ENCODE assay signal across 19 cellular contexts in genomic region chr12:16593546-16593945, GRCh38. TPM values are rescaled to one million over a fixed set of nuclear protein-coding genes. Genes with fewer than 3 reads are reported as not detected.
DNase-seq lines count a peak whose midpoint lies in the region; ATAC-seq and TF ChIP-seq lines count a peak whose summit lies in the region.
"Had no signal": no experiment of that assay in that cellular context is flagged by ENCODE, and none has a peak within 500 bp of the region (broad histone marks: within the 10 kb centered on the region; RNA-seq: fewer than 3 reads in every experiment).

No MANE protein-coding gene starts in this region.

- H3K9ac ChIP-seq in rectal smooth muscle tissue (ENCODE audit: low read length) = no peak overlapping the region

- H3K4me3 ChIP-seq in body of pancreas (no peak overlapping the region), rectal smooth muscle tissue (ENCODE audit: low read length) (no peak overlapping the region), thyroid gland (replicated peaks in 1 of 3) (no peak overlapping the region)

- H3K4me1 ChIP-seq in body of pancreas (peaks cover 24% of the 10 kb centered on the region), rectal smooth muscle tissue (ENCODE audit: control insufficient read depth, insufficient read depth, low read length) (peaks cover 15% of the 10 kb centered on the region), thyroid gland (peaks cover 21 to 25% of the 10 kb centered on the region in 2 donors)
- H3K4me1 ChIP-seq: Caco-2 had no signal

- peak overlapping the region; percentile 30 to 58 (median 48) for H3K27ac ChIP-seq in body of pancreas
- peak overlapping the region; percentile 62 for H3K27ac ChIP-seq in caudate nucleus (ENCODE audit: low read depth, low read length)
- H3K27ac ChIP-seq in rectal smooth muscle tissue (ENCODE audit: low read depth, low read length) = peak overlapping the region; percentile 27
- peak overlapping the region; percentile 25 to 99 (median 56) for H3K27ac ChIP-seq in thyroid gland
- H3K27ac ChIP-seq: C4-2B had no signal

- no peaks in the 10 kb centered on the region for H3K9me3 ChIP-seq in body of pancreas
- no peaks in the 10 kb centered on the region for H3K9me3 ChIP-seq in thyroid gland
- H3K9me3 ChIP-seq: Caco-2 had no signal

- TF ChIP-seq CTCF in body of pancreas (IDR thresholded peaks at IDR 0.05) = no peak
- no peak for TF ChIP-seq CTCF in thyroid gland (IDR thresholded peaks at IDR 0.05)

- TF ChIP-seq POLR2A in body of pancreas (IDR thresholded peaks at IDR 0.05) = no peak
- no peak for TF ChIP-seq POLR2A in thyroid gland (IDR thresholded peaks at IDR 0.05)

- intact Hi-C loops in body of pancreas (cut with DNase I) = no loop called here
- intact Hi-C loops in thyroid gland (cut with DNase I) = no loop called here

- WGBS in body of pancreas, 2 donors = 16 to 25% methylated on average over 2 of the region's 2 CpGs
- 37 to 42% methylated on average over 2 of the region's 2 CpGs for WGBS in thyroid gland, 2 donors

- DNase-seq in body of pancreas = no peak
- DNase-seq in caudate nucleus (lab: John Stamatoyannopoulos, UW) = no peak
- no peak for DNase-seq in thyroid gland
- no peak for DNase-seq in NCI-H2029 treated with DMSO at 0.1 percent for 48 hours (lab: John Stamatoyannopoulos, UW)
- no peak for DNase-seq in NCI-H226
- DNase-seq: AML-193; Caco-2; CD4-positive, alpha-beta T cell; DMS153; DMS79; GDM1; GOT3; H7; HFFc6; IMR-90 had no signal

- no peaks in the 10 kb centered on the region for H3K27me3 ChIP-seq in body of pancreas
- H3K27me3 ChIP-seq in rectal smooth muscle tissue (ENCODE audit: control insufficient read depth, insufficient read depth, low read length) = no peaks in the 10 kb centered on the region
- no peaks in the 10 kb centered on the region for H3K27me3 ChIP-seq in thyroid gland

- no peaks in the 10 kb centered on the region for H3K36me3 ChIP-seq in body of pancreas (replicated peaks in 1 of 2; ENCODE audit: insufficient read depth in 1 of 2, low read depth in 2 of 2)
- no peaks in the 10 kb centered on the region for H3K36me3 ChIP-seq in rectal smooth muscle tissue (ENCODE audit: control insufficient read depth, insufficient read depth, low read length)
- H3K36me3 ChIP-seq in thyroid gland = no peaks in the 10 kb centered on the region

- no peak for ATAC-seq in body of pancreas
- ATAC-seq in GM19395 (IDR thresholded peaks at IDR 0.05; ENCODE audit: unreplicated experiment) = no peak
- ATAC-seq: HCT116 had no signal

RNA-seq across cellular contexts. Expression of gene LMO3, which starts 12.4 kb away (rescaled TPM):
- total RNA-seq in body of pancreas (10 to 100 TPM; 46.2 to 67.2 TPM), thyroid gland (100 to 1,000 TPM; 132 to 282 (median 197) TPM)
- total RNA-seq: Caco-2; CD4-positive, alpha-beta T cell had no signal
